In genomic region chr12:56158029-56158925, GRCh38 we compare ENCODE assay signal across 8 cellular contexts. TPM values are rescaled to one million over a fixed set of nuclear protein-coding genes. Genes with fewer than 3 reads are reported as not detected.
DNase-seq lines count a peak whose midpoint lies in the region; ATAC-seq and TF ChIP-seq lines count a peak whose summit lies in the region.

TSS of gene MYL6 (plus strand) at chr12:56158359. CDS start at chr12:56158402, 43 bp downstream.

- H3K27me3 Mint-ChIP-seq in T-helper 17 cell, result no peaks in the 10 kb centered on the region

- peak within 1 kb of the TSS; percentile 91 for H3K27ac ChIP-seq in angular gyrus (ENCODE audit: low read depth, low read length)
- peak within 1 kb of the TSS; percentile 87 for H3K27ac ChIP-seq in right cardiac atrium (ENCODE audit: low read length)
- peak within 1 kb of the TSS; percentile 99 for H3K27ac ChIP-seq in uterus

- H3K27ac Mint-ChIP-seq in T-helper 17 cell, result peak within 1 kb of the TSS; percentile 99

- H3K4me3 Mint-ChIP-seq in T-helper 17 cell, result peak within 1 kb of the TSS; percentile 100

- H3K36me3 ChIP-seq in uterus, result no peaks in the 10 kb centered on the region

- WGBS in right cardiac atrium, result under 1% methylated on average over 30 of the region's 30 CpGs

- peaks cover 11% of the 10 kb centered on the region for H3K36me3 Mint-ChIP-seq in T-helper 17 cell (ENCODE audit: low read depth)

- H3K9me3 ChIP-seq in T-helper 17 cell (ENCODE audit: control insufficient read depth, low read length, poor library complexity, severe bottlenecking) (no peaks in the 10 kb centered on the region), right cardiac atrium (ENCODE audit: control insufficient read depth, low read length) (no peaks in the 10 kb centered on the region), uterus (no peaks in the 10 kb centered on the region)

- H3K27me3 ChIP-seq in right cardiac atrium (ENCODE audit: control insufficient read depth, insufficient read depth) (no peaks in the 10 kb centered on the region), uterus (no peaks in the 10 kb centered on the region)

- intact Hi-C loops in right cardiac atrium (cut with DNase I), result loop anchor here in 1 of 4 donors (2.0 to 5.0 kb wide), 2 partner anchors 29 to 41 kb away; partner anchors contain the start of genes ESYT1, RPL41 and ZC3H10
- intact Hi-C loops in uterus (cut with DNase I; ENCODE audit: low total_unique reads), result no loop called here

- peaks cover 44% of the 10 kb centered on the region for H3K4me1 Mint-ChIP-seq in T-helper 17 cell

- no peak for TF ChIP-seq CTCF in GM13977 (IDR thresholded peaks at IDR 0.05; ENCODE audit: extremely low read depth, insufficient read depth, missing control alignments)
- TF ChIP-seq CTCF in uterus (IDR thresholded peaks at IDR 0.05), result peak in 2 of 4 experiments; percentile 27 to 34

- peak; percentile 90 for ATAC-seq in HG02938 (IDR thresholded peaks at IDR 0.05; ENCODE audit: unreplicated experiment)
- ATAC-seq in T-helper 17 cell, result peak; percentile 87
- peak; percentile 90 to 91 for ATAC-seq in right cardiac atrium

- DNase-seq in GM13977 (ENCODE audit: low spot score), result peak; percentile 93
- DNase-seq in NCI-H1694 treated with DMSO at 0.1 percent for 48 hours (lab: John Stamatoyannopoulos, UW), result peak; percentile 96
- DNase-seq in T-helper 17 cell, result peak; percentile 71 to 79 (median 78)
- peak; percentile 95 to 98 (median 96) for DNase-seq in right cardiac atrium
- DNase-seq in pulmonary artery endothelial cell (ENCODE audit: low read depth, low spot score), result peak; percentile 93
- peak; percentile 95 to 99 for DNase-seq in uterus

- peaks cover 4% of the 10 kb centered on the region for H3K4me1 ChIP-seq in right cardiac atrium (ENCODE audit: control insufficient read depth, insufficient read depth, low read length)
- peaks cover under 1 to 18% of the 10 kb centered on the region in 2 donors for H3K4me1 ChIP-seq in uterus

- peak; percentile 99 for TF ChIP-seq POLR2A in uterus (IDR thresholded peaks at IDR 0.05)

- in situ Hi-C loops in GM13977 (cut with MboI; ENCODE audit: low pct_unique_long_range_greater_than_20kb, low sequenced_read_pairs, unreplicated experiment), result no loop called here

- peak within 1 kb of the TSS; percentile 95 for H3K4me3 ChIP-seq in right cardiac atrium (ENCODE audit: low read length)
- H3K4me3 ChIP-seq in uterus, result peak within 1 kb of the TSS; percentile 89 to 98

RNA-seq across cellular contexts. Expression of gene MYL6, which starts in this region (rescaled TPM):
- 100 to 1,000 TPM; 741 to 784 TPM for total RNA-seq in T-helper 17 cell
- 1,000 to 10,000 TPM in 1 of 4 donors, 100 to 1,000 TPM in 3; 592 to 1,178 (median 826) TPM for total RNA-seq in right cardiac atrium
- 1,131 TPM for polyA plus RNA-seq in right cardiac atrium
- total RNA-seq in pulmonary artery endothelial cell, result 2,535 and 2,553 TPM in 2 replicates
- total RNA-seq in uterus, result 1,000 to 10,000 TPM; 1,103 to 4,858 (median 2,577) TPM

Comparison
In these comparisons a context has a peak if more than half of its experiments do, and no peak if none do; other contexts are left out.
1. Peak in every context shown above with its lines: DNase-seq, ATAC-seq, H3K4me3 ChIP-seq and H3K27ac ChIP-seq.